Comparison of ENCODE assay signal across 20 cellular contexts in genomic region chr7:42233939-42234338, GRCh38. TPM values are rescaled to one million over a fixed set of nuclear protein-coding genes. Genes with fewer than 3 reads are reported as not detected.
DNase-seq lines count a peak whose midpoint lies in the region; ATAC-seq and TF ChIP-seq lines count a peak whose summit lies in the region.
"Had no signal": no experiment of that assay in that cellular context is flagged by ENCODE, and none has a peak within 500 bp of the region (broad histone marks: within the 10 kb centered on the region; RNA-seq: fewer than 3 reads in every experiment).

No MANE protein-coding gene starts in this region.

- intact Hi-C loops in gastrocnemius medialis (cut with DNase I; ENCODE audit: low total_unique reads) = no loop called here

- H3K27me3 Mint-ChIP-seq in brain = peaks cover 18% of the 10 kb centered on the region

- H3K27ac ChIP-seq in iPS-18a (ENCODE audit: low read length) (no peak overlapping the region), smooth muscle cell (ENCODE audit: low read depth) (peak overlapping the region; percentile 73), gastrocnemius medialis (no peak overlapping the region)
- H3K27ac ChIP-seq: right atrium auricular region had no signal

- peak overlapping the region; percentile 95 for H3K4me2 ChIP-seq in smooth muscle cell

- H3K4me3 Mint-ChIP-seq in brain = peak overlapping the region; percentile 93 to 100 (median 95)
- H3K4me3 Mint-ChIP-seq: activated naive CD8-positive, alpha-beta T cell treated with anti-CD3 and anti-CD28 coated beads, Interleukin-2, amount 10 ng/mL, durations not matched to agents 7 days and 5 days; CD4-positive, alpha-beta T cell; stimulated activated effector memory CD8-positive, alpha-beta T cell treated with anti-CD3 and anti-CD28 coated beads, Interleukin-12 subunit alpha, Interleukin-12 subunit beta, amount 100 ng/mL, for 72 hours had no signal

- peak overlapping the region; percentile 79 to 98 (median 91) for H3K27ac Mint-ChIP-seq in brain
- H3K27ac Mint-ChIP-seq: activated naive CD8-positive, alpha-beta T cell treated with anti-CD3 and anti-CD28 coated beads, Interleukin-2, amount 10 ng/mL, durations not matched to agents 7 days and 5 days; CD4-positive, alpha-beta T cell; stimulated activated effector memory CD8-positive, alpha-beta T cell treated with anti-CD3 and anti-CD28 coated beads, Interleukin-12 subunit alpha, Interleukin-12 subunit beta, amount 100 ng/mL, for 72 hours had no signal

- H3K9me3 Mint-ChIP-seq in brain = no peaks in the 10 kb centered on the region
- H3K9me3 Mint-ChIP-seq: activated naive CD8-positive, alpha-beta T cell treated with anti-CD3 and anti-CD28 coated beads, Interleukin-2, amount 10 ng/mL, durations not matched to agents 7 days and 5 days; CD4-positive, alpha-beta T cell; stimulated activated effector memory CD8-positive, alpha-beta T cell treated with anti-CD3 and anti-CD28 coated beads, Interleukin-12 subunit alpha, Interleukin-12 subunit beta, amount 100 ng/mL, for 72 hours had no signal

- H2AFZ ChIP-seq in smooth muscle cell (ENCODE audit: low read depth) = no peak overlapping the region

- H3F3A ChIP-seq in smooth muscle cell (ENCODE audit: low read depth) = peaks cover 12% of the 10 kb centered on the region

- H3K9ac ChIP-seq in iPS-18a (ENCODE audit: low read length) = no peak overlapping the region
- peak overlapping the region; percentile 66 for H3K9ac ChIP-seq in smooth muscle cell (ENCODE audit: low read depth)

- H3K4me3 ChIP-seq in iPS-18a (ENCODE audit: low read length) (peak overlapping the region; percentile 12), smooth muscle cell (peak overlapping the region; percentile 93), gastrocnemius medialis (no peak overlapping the region)
- H3K4me3 ChIP-seq: right atrium auricular region had no signal

- DNase-seq in HT1080 (ENCODE audit: low read depth) = peak; percentile 26
- DNase-seq in smooth muscle cell (lab: John Stamatoyannopoulos, UW; ENCODE audit: unreplicated experiment) = no peak
- no peak for DNase-seq in GM13976 (ENCODE audit: low spot score)
- DNase-seq in epidermal melanocyte (ENCODE audit: insufficient read length, low spot score) = no peak
- no peak for DNase-seq in HuH-7.5 (ENCODE audit: low spot score)
- no peak for DNase-seq in gastrocnemius medialis
- DNase-seq: activated CD4-positive, CD25-positive, alpha-beta regulatory T cell treated with anti-CD3 and anti-CD28 coated beads, Interleukin-2, amount 50 U/mL, for 72 hours; activated CD8-positive, alpha-beta memory T cell treated with anti-CD3 and anti-CD28 coated beads, Interleukin-2, amount 50 U/mL, for 48 hours; activated naive CD8-positive, alpha-beta T cell treated with anti-CD3 and anti-CD28 coated beads, Interleukin-2, amount 10 ng/mL, durations not matched to agents 7 days and 5 days; CD4-positive, alpha-beta T cell; dermis blood vessel endothelial cell; kidney; NCI-H1417; OCI-M1; stimulated activated CD4-positive, alpha-beta T cell treated with anti-CD3 and anti-CD28 coated beads, Interleukin-2, amount 100 ng/mL, for 48 hours; T-helper 1 cell had no signal

- no peak for ATAC-seq in gastrocnemius medialis
- ATAC-seq: stimulated activated effector memory CD8-positive, alpha-beta T cell treated with anti-CD3 and anti-CD28 coated beads, Interleukin-12 subunit alpha, Interleukin-12 subunit beta, amount 100 ng/mL, for 72 hours had no signal

- peaks cover 60% of the 10 kb centered on the region for H4K20me1 ChIP-seq in smooth muscle cell (ENCODE audit: low read depth)

- TF ChIP-seq CTCF in brain (conservative IDR thresholded peaks at IDR 0.05) = no peak
- TF ChIP-seq CTCF in smooth muscle cell (IDR thresholded peaks at IDR 0.05; ENCODE audit: borderline replicate concordance, insufficient read depth, poor library complexity, severe bottlenecking) = no peak
- no peak for TF ChIP-seq CTCF in GM13976 (IDR thresholded peaks at IDR 0.05; ENCODE audit: borderline replicate concordance, control extremely low read depth, extremely low read depth, insufficient read depth, missing control alignments)
- TF ChIP-seq CTCF in gastrocnemius medialis (IDR thresholded peaks at IDR 0.05 in 4 of 5, conservative IDR thresholded peaks at IDR 0.05 in 1 of 5) = no peak

- H3K9me3 ChIP-seq in iPS-18a (ENCODE audit: control insufficient read depth, low read depth, low read length) (no peaks in the 10 kb centered on the region), smooth muscle cell (replicated peaks; ENCODE audit: low read depth) (no peaks in the 10 kb centered on the region), gastrocnemius medialis (no peaks in the 10 kb centered on the region)
- H3K9me3 ChIP-seq: right atrium auricular region had no signal

- in situ Hi-C loops in GM13976 (cut with MboI; ENCODE audit: low sequenced_read_pairs, unreplicated experiment) = no loop called here
- in situ Hi-C loops in gastrocnemius medialis (cut with MboI; ENCODE audit: low sequenced_read_pairs in 4 of 4) = loop anchor here in 1 of 4 donors (25.0 kb wide), 1 partner anchor 247 kb away; no protein-coding TSS in a partner anchor

- H3K4me1 ChIP-seq in iPS-18a (ENCODE audit: control insufficient read depth, low read depth, low read length) (peaks cover 70% of the 10 kb centered on the region), smooth muscle cell (ENCODE audit: low read depth) (peaks cover 70% of the 10 kb centered on the region), gastrocnemius medialis (peaks cover 12 to 19% of the 10 kb centered on the region in 2 donors)

- no peaks in the 10 kb centered on the region for H3K36me3 Mint-ChIP-seq in brain
- H3K36me3 Mint-ChIP-seq: stimulated activated effector memory CD8-positive, alpha-beta T cell treated with anti-CD3 and anti-CD28 coated beads, Interleukin-12 subunit alpha, Interleukin-12 subunit beta, amount 100 ng/mL, for 72 hours had no signal

- H3K27me3 ChIP-seq in iPS-18a (ENCODE audit: control insufficient read depth, insufficient read depth, low read length) = peaks cover 23% of the 10 kb centered on the region
- no peaks in the 10 kb centered on the region for H3K27me3 ChIP-seq in smooth muscle cell (ENCODE audit: low read depth)
- peaks cover 6 to 31% (median 17%) of the 10 kb centered on the region in 3 donors for H3K27me3 ChIP-seq in gastrocnemius medialis
- H3K27me3 ChIP-seq: right atrium auricular region had no signal

- no peaks in the 10 kb centered on the region for H3K36me3 ChIP-seq in iPS-18a (ENCODE audit: control insufficient read depth, low read depth, low read length)
- H3K36me3 ChIP-seq in smooth muscle cell (ENCODE audit: low read depth) = no peaks in the 10 kb centered on the region
- H3K36me3 ChIP-seq in gastrocnemius medialis = no peaks in the 10 kb centered on the region
- H3K36me3 ChIP-seq: right atrium auricular region had no signal

- TF ChIP-seq POLR2A in gastrocnemius medialis (IDR thresholded peaks at IDR 0.05) = no peak

- H3K4me1 Mint-ChIP-seq in brain = peaks cover 76% of the 10 kb centered on the region

- 0% methylated on average over 1 of the region's 1 CpG for WGBS in smooth muscle cell (ENCODE audit: low lambda C conversion rate)

- peaks cover 56% of the 10 kb centered on the region for H3K79me2 ChIP-seq in smooth muscle cell (ENCODE audit: low read depth)

RNA-seq across cellular contexts. Expression of gene GLI3, which starts 3.1 kb away (rescaled TPM):
- total RNA-seq in HT1080 (2014; rRNA removed; shearing (Covaris generic)) = 4.2 and 5.9 TPM in 2 replicates
- polyA plus RNA-seq in HT1080 (2015; cell fraction: cytosol; rRNA removed) = 5.1 and 8.5 TPM in 2 replicates
- 4.7 and 6.2 TPM in 2 replicates for polyA plus RNA-seq in HT1080 (2015; cell fraction: nucleus; rRNA removed)
- 1.2 TPM for polyA plus RNA-seq in brain (ENCODE audit: insufficient read depth, low read depth, low replicate concordance)
- 31.1 and 31.2 TPM in 2 replicates for total RNA-seq in smooth muscle cell
- 68.2 and 70.4 TPM in 2 replicates for polyA plus RNA-seq in smooth muscle cell
- total RNA-seq in gastrocnemius medialis = 1 to 10 TPM in 1 of 4 donors, under 1 TPM in 3; 0.46 to 1.6 (median 0.81) TPM

Comparison
In these comparisons a context has a peak if more than half of its experiments do, and no peak if none do; other contexts are left out.
1. H3K4me3 ChIP-seq: peak in iPS-18a (single experiment) and smooth muscle cell (single experiment); none in gastrocnemius medialis (0 of 4).